In genomic region chr15:43826029-43826507, GRCh38 we compare ENCODE assay signal across 8 cellular contexts. TPM values are rescaled to one million over a fixed set of nuclear protein-coding genes. Genes with fewer than 3 reads are reported as not detected.
DNase-seq lines count a peak whose midpoint lies in the region; TF ChIP-seq lines count a peak whose summit lies in the region.

No MANE protein-coding gene starts in this region.

- H3K4me1 Mint-ChIP-seq in Calu3 (ENCODE audit: low read depth, unreplicated experiment) = no peaks in the 10 kb centered on the region
- no peaks in the 10 kb centered on the region for H3K4me1 Mint-ChIP-seq in endodermal cell
- peaks cover 10% of the 10 kb centered on the region for H3K4me1 Mint-ChIP-seq in progenitor cell of endocrine pancreas (ENCODE audit: low read depth)

- H3K36me3 Mint-ChIP-seq in Calu3 (ENCODE audit: insufficient read depth, unreplicated experiment) = peaks cover 10% of the 10 kb centered on the region
- peaks cover 17% of the 10 kb centered on the region for H3K36me3 Mint-ChIP-seq in endodermal cell (ENCODE audit: low read depth)
- peaks cover 5% of the 10 kb centered on the region for H3K36me3 Mint-ChIP-seq in progenitor cell of endocrine pancreas (ENCODE audit: insufficient read depth)

- CTCF ChIA-PET in Calu3 (lab: Charles Lee) (no interaction called here), RWPE1 (lab: Yijun Ruan, JAX) (no interaction called here)

- peaks cover 7% of the 10 kb centered on the region for H3K9me3 ChIP-seq in endodermal cell (ENCODE audit: control insufficient read depth, low read length)

- intact Hi-C loops in Calu3 (cut with micrococcal nuclease; ENCODE audit: unreplicated experiment) = no loop called here

- H3K4me3 Mint-ChIP-seq in Calu3 (ENCODE audit: low read depth, unreplicated experiment) (peak overlapping the region; percentile 77), endodermal cell (peak overlapping the region; percentile 69), progenitor cell of endocrine pancreas (ENCODE audit: low read depth) (peak overlapping the region; percentile 77)

- WGBS in endodermal cell (ENCODE audit: insufficient coverage in 1 of 2, insufficient read length in 1 of 2), 2 experiments = 98 to 100% methylated on average over 5 to 11 of the region's 11 CpGs

- H3K27ac ChIP-seq in RWPE1 (peak overlapping the region; percentile 87), endodermal cell (ENCODE audit: low read depth, low read length) (no peak overlapping the region)

- H3K27ac Mint-ChIP-seq in Calu3 (ENCODE audit: unreplicated experiment) (no peak overlapping the region), endodermal cell (no peak overlapping the region), progenitor cell of endocrine pancreas (no peak overlapping the region)

- H3K36me3 ChIP-seq in endodermal cell (ENCODE audit: control insufficient read depth, insufficient read depth, low read length) = peaks cover 12% of the 10 kb centered on the region
- no peaks in the 10 kb centered on the region; the same call in 1 of the 2 replicates for H3K36me3 ChIP-seq in H7 (replicated peaks; ENCODE audit: control insufficient read depth, insufficient read depth, low read length)

- H3K27me3 Mint-ChIP-seq in Calu3 (ENCODE audit: unreplicated experiment) (no peaks in the 10 kb centered on the region), endodermal cell (ENCODE audit: insufficient read depth) (peaks cover 3% of the 10 kb centered on the region), progenitor cell of endocrine pancreas (no peaks in the 10 kb centered on the region)

- DNase-seq in Calu3 (no peak), RWPE1 (ENCODE audit: low spot score) (no peak), endodermal cell (no peak), progenitor cell of endocrine pancreas (ENCODE audit: low spot score, unreplicated experiment) (no peak), NOMO-1 (lab: John Stamatoyannopoulos, UW; ENCODE audit: unreplicated experiment in 2 of 2) (no peak), H7 (no peak), NCI-H1694 (lab: John Stamatoyannopoulos, UW) (no peak), NCI-H69 (lab: John Stamatoyannopoulos, UW) (no peak)

- no peaks in the 10 kb centered on the region for H3K9me3 Mint-ChIP-seq in Calu3 (ENCODE audit: low read depth, unreplicated experiment)
- peaks cover 4% of the 10 kb centered on the region for H3K9me3 Mint-ChIP-seq in endodermal cell
- peaks cover 3% of the 10 kb centered on the region for H3K9me3 Mint-ChIP-seq in progenitor cell of endocrine pancreas (ENCODE audit: low read depth)

- H3K4me3 ChIP-seq in endodermal cell (ENCODE audit: low read length) = peak overlapping the region; percentile 73
- no peak overlapping the region for H3K4me3 ChIP-seq in H7 (ENCODE audit: insufficient read depth, low read depth, low read length)

- no peaks in the 10 kb centered on the region for H3K4me1 ChIP-seq in endodermal cell (ENCODE audit: control insufficient read depth, insufficient read depth, low read length)

- no peak overlapping the region for H3K9ac ChIP-seq in endodermal cell (ENCODE audit: extremely low read depth, low read length, poor library complexity, severe bottlenecking)

- BruUV-seq in Calu3 (replicated peaks; lab: Mats Ljungman, UMichigan) = no TSS peak

- TF ChIP-seq CTCF in Calu3 (IDR thresholded peaks at IDR 0.05; ENCODE audit: unreplicated experiment) (no peak), RWPE1 (conservative IDR thresholded peaks at IDR 0.05; ENCODE audit: low read depth) (no peak), endodermal cell (conservative IDR thresholded peaks at IDR 0.05) (no peak), progenitor cell of endocrine pancreas (IDR thresholded peaks at IDR 0.05; ENCODE audit: unreplicated experiment) (no peak)

- H3K27me3 ChIP-seq in endodermal cell (ENCODE audit: control insufficient read depth, insufficient read depth, low read length, poor library complexity, severe bottlenecking) (no peaks in the 10 kb centered on the region), H7 (ENCODE audit: control insufficient read depth, insufficient read depth, low read length) (no peaks in the 10 kb centered on the region)

- POLR2A ChIA-PET in RWPE1 (lab: Yijun Ruan, JAX; ENCODE audit: low non-redundant PET) = no interaction called here

RNA-seq across cellular contexts. Expression of gene WDR76, which starts 0.7 kb away (rescaled TPM):
- total RNA-seq in Calu3 (2022) = 7.8 and 11.5 TPM in 2 replicates
- total RNA-seq in endodermal cell = 10 to 100 TPM; 22.6 to 34.4 TPM
- 20.9 TPM for polyA plus RNA-seq in endodermal cell (2013, experiment 1 of 2)
- 21.0 TPM for polyA plus RNA-seq in endodermal cell (2013, experiment 2 of 2)
- 11.2 and 11.3 TPM in 2 replicates for total RNA-seq in progenitor cell of endocrine pancreas
- total RNA-seq in H7 (2014; rRNA removed; shearing (Covaris generic)) = 19.3 and 21.3 TPM in 2 replicates

RNA-seq across cellular contexts. Expression of gene MFAP1, which starts 1.6 kb away (rescaled TPM):
- total RNA-seq in Calu3 (2022) (15.8 and 16.4 TPM in 2 replicates), endodermal cell (10 to 100 TPM; 35.3 to 48.5 TPM), progenitor cell of endocrine pancreas (37.9 and 38.2 TPM in 2 replicates)
- 38.7 TPM for polyA plus RNA-seq in endodermal cell (2013, experiment 1 of 2)
- polyA plus RNA-seq in endodermal cell (2013, experiment 2 of 2) = 36.3 TPM
- total RNA-seq in H7 (2014; rRNA removed; shearing (Covaris generic)) = 25.3 and 29.8 TPM in 2 replicates

RNA-seq across cellular contexts. Expression of gene HYPK, which starts 25.7 kb away (rescaled TPM):
- total RNA-seq in Calu3 (2022) = 15.8 and 17.4 TPM in 2 replicates
- 10 to 100 TPM; 11.3 to 18.5 TPM for total RNA-seq in endodermal cell
- polyA plus RNA-seq in endodermal cell (2013, experiment 1 of 2) = 12.2 TPM
- 9.7 TPM for polyA plus RNA-seq in endodermal cell (2013, experiment 2 of 2)
- total RNA-seq in progenitor cell of endocrine pancreas = 14.6 and 20.0 TPM in 2 replicates
- total RNA-seq in H7 (2014; rRNA removed; shearing (Covaris generic)) = 6.3 and 8.6 TPM in 2 replicates

RNA-seq across cellular contexts. Expression of gene SERINC4, which starts 26.0 kb away (rescaled TPM):
- total RNA-seq in Calu3 (2022) = 0.33 TPM in 1 of 2 replicates, not detected in the other
- under 1 TPM in 1 of 2 donors, not detected in 1; 0.18 TPM for total RNA-seq in endodermal cell
- polyA plus RNA-seq in endodermal cell (2013, experiment 1 of 2) = 0.36 TPM
- polyA plus RNA-seq in endodermal cell (2013, experiment 2 of 2) = not detected
- total RNA-seq in progenitor cell of endocrine pancreas = 0.33 and 0.36 TPM in 2 replicates
- total RNA-seq in H7 (2014; rRNA removed; shearing (Covaris generic)) = 0.22 and 0.38 TPM in 2 replicates

RNA-seq across cellular contexts. Expression of gene SERF2, which starts 33.9 kb away (rescaled TPM):
- total RNA-seq in Calu3 (2022) (331 and 358 TPM in 2 replicates), endodermal cell (100 to 1,000 TPM; 613 to 648 TPM), progenitor cell of endocrine pancreas (597 and 612 TPM in 2 replicates)
- polyA plus RNA-seq in endodermal cell (2013, experiment 1 of 2) = 582 TPM
- polyA plus RNA-seq in endodermal cell (2013, experiment 2 of 2) = 519 TPM
- total RNA-seq in H7 (2014; rRNA removed; shearing (Covaris generic)) = 372 and 456 TPM in 2 replicates
